8 cellular contexts compared by ENCODE assay signal in genomic region chr3:111676177-111677021, GRCh38. TPM values are rescaled to one million over a fixed set of nuclear protein-coding genes. Genes with fewer than 3 reads are reported as not detected.
DNase-seq lines count a peak whose midpoint lies in the region; FAIRE-seq and TF ChIP-seq lines count a peak whose summit lies in the region.

No MANE protein-coding gene starts in this region.

- no peaks in the 10 kb centered on the region for H3K27me3 Mint-ChIP-seq in activated naive CD4-positive, alpha-beta T cell treated with anti-CD3 and anti-CD28 coated beads for 36 hours (ENCODE audit: low read depth)
- peaks cover 16% of the 10 kb centered on the region for H3K27me3 Mint-ChIP-seq in type B pancreatic cell
- peaks cover 24 to 33% (median 31%) of the 10 kb centered on the region in 3 donors for H3K27me3 Mint-ChIP-seq in CD14-positive monocyte (ENCODE audit: low read depth in 3 of 3)

- H3K4me3 ChIP-seq in fibroblast of mammary gland (ENCODE audit: control insufficient read depth, low read depth, low read length), result no peak overlapping the region
- no peak overlapping the region for H3K4me3 ChIP-seq in BE2C (ENCODE audit: low read depth, low read length)

- peaks cover 14% of the 10 kb centered on the region for H3K36me3 Mint-ChIP-seq in activated naive CD4-positive, alpha-beta T cell treated with anti-CD3 and anti-CD28 coated beads for 36 hours (ENCODE audit: low read depth)
- H3K36me3 Mint-ChIP-seq in type B pancreatic cell (no peaks in the 10 kb centered on the region), CD14-positive monocyte (peaks cover 4 to 5% of the 10 kb centered on the region in 2 donors)

- FAIRE-seq in RCC 7860 (lab: Jason Lieb, UNC), result peak; percentile 64

- no peaks in the 10 kb centered on the region; the same call in 1 of the 2 replicates for H3K27me3 ChIP-seq in BE2C

- peak overlapping the region; percentile 92 for H3K4me3 Mint-ChIP-seq in activated naive CD4-positive, alpha-beta T cell treated with anti-CD3 and anti-CD28 coated beads for 36 hours
- peak overlapping the region; percentile 97 for H3K4me3 Mint-ChIP-seq in type B pancreatic cell
- H3K4me3 Mint-ChIP-seq in CD14-positive monocyte, result peak overlapping the region in 1 of 2 donors; percentile 98

- peaks cover 66% of the 10 kb centered on the region for H3K4me1 Mint-ChIP-seq in activated naive CD4-positive, alpha-beta T cell treated with anti-CD3 and anti-CD28 coated beads for 36 hours (ENCODE audit: low read depth)
- peaks cover 24% of the 10 kb centered on the region for H3K4me1 Mint-ChIP-seq in type B pancreatic cell (ENCODE audit: unreplicated experiment)
- H3K4me1 Mint-ChIP-seq in CD14-positive monocyte, result peaks cover 32% of the 10 kb centered on the region

- CTCF ChIA-PET in activated naive CD4-positive, alpha-beta T cell treated with anti-CD3 and anti-CD28 coated beads for 36 hours (lab: Charles Lee), result interaction anchor here (1.0 to 2.6 kb wide), 4 partner anchors 8 to 295 kb away, joined by 3 to 10 read pairs (median 6); no protein-coding TSS in a partner anchor

- no peaks in the 10 kb centered on the region for H3K36me3 ChIP-seq in BE2C

- peak overlapping the region; percentile 96 for H3K27ac Mint-ChIP-seq in activated naive CD4-positive, alpha-beta T cell treated with anti-CD3 and anti-CD28 coated beads for 36 hours
- H3K27ac Mint-ChIP-seq in type B pancreatic cell, result peak overlapping the region; percentile 86
- no peak overlapping the region for H3K27ac Mint-ChIP-seq in CD14-positive monocyte

- no peaks in the 10 kb centered on the region; the same call in 1 of the 2 replicates for H3K4me1 ChIP-seq in BE2C

- peak; percentile 63 for DNase-seq in activated naive CD4-positive, alpha-beta T cell treated with anti-CD3 and anti-CD28 coated beads for 36 hours
- DNase-seq in activated naive CD4-positive, alpha-beta T cell (lab: John Stamatoyannopoulos, UW), result no peak
- DNase-seq in RCC 7860 (ENCODE audit: low spot score), result peak; percentile 85
- DNase-seq in fibroblast of mammary gland (ENCODE audit: low read depth), result peak; percentile 12
- no peak for DNase-seq in type B pancreatic cell (ENCODE audit: extremely low spot score, unreplicated experiment)
- DNase-seq in CD14-positive monocyte (ENCODE audit: low spot score), result no peak
- DNase-seq in BE2C, result no peak
- no peak for DNase-seq in GF-D8 (lab: John Stamatoyannopoulos, UW)

- intact Hi-C loops in activated naive CD4-positive, alpha-beta T cell treated with anti-CD3 and anti-CD28 coated beads for 36 hours (cut with micrococcal nuclease), result no loop called here
- intact Hi-C loops in CD14-positive monocyte (cut with micrococcal nuclease), result no loop called here

- H3K9me3 ChIP-seq in BE2C, result no peaks in the 10 kb centered on the region

- no peaks in the 10 kb centered on the region for H3K9me3 Mint-ChIP-seq in activated naive CD4-positive, alpha-beta T cell treated with anti-CD3 and anti-CD28 coated beads for 36 hours
- no peaks in the 10 kb centered on the region for H3K9me3 Mint-ChIP-seq in type B pancreatic cell
- H3K9me3 Mint-ChIP-seq in CD14-positive monocyte, result peaks cover 0 to 2% (median 0%) of the 10 kb centered on the region in 7 donors

- TF ChIP-seq CTCF in fibroblast of mammary gland (conservative IDR thresholded peaks at IDR 0.05; ENCODE audit: control insufficient read depth, insufficient read depth, low read depth, low read length) (no peak), type B pancreatic cell (conservative IDR thresholded peaks at IDR 0.05) (no peak), CD14-positive monocyte (IDR thresholded peaks at IDR 0.05) (no peak), BE2C (IDR thresholded peaks at IDR 0.05; ENCODE audit: low read depth, low read length) (no peak)

RNA-seq across cellular contexts. Expression of gene PLCXD2, which starts 1.9 kb away (rescaled TPM):
- total RNA-seq in activated naive CD4-positive, alpha-beta T cell treated with anti-CD3 and anti-CD28 coated beads for 36 hours, result 10 to 100 TPM; 12.5 to 12.6 TPM
- 7.2 and 14.5 TPM in 2 replicates for total RNA-seq in type B pancreatic cell (ENCODE audit: low replicate concordance)
- under 1 TPM; 0.06 to 0.08 TPM for polyA plus RNA-seq in CD14-positive monocyte
- 0.29 TPM for polyA plus RNA-seq in BE2C (2012; ENCODE audit: insufficient read depth, insufficient read length, low read depth)

Comparison
In these comparisons a context has a peak if more than half of its experiments do, and no peak if none do; other contexts are left out.
1. DNase-seq: peak in activated naive CD4-positive, alpha-beta T cell treated with anti-CD3 and anti-CD28 coated beads for 36 hours (single experiment), RCC 7860 (single experiment) and fibroblast of mammary gland (single experiment); none in activated naive CD4-positive, alpha-beta T cell (0 of 4), type B pancreatic cell (single experiment), CD14-positive monocyte (single experiment), BE2C (single experiment) and GF-D8 (single experiment).
2. H3K27ac Mint-ChIP-seq: peak in activated naive CD4-positive, alpha-beta T cell treated with anti-CD3 and anti-CD28 coated beads for 36 hours (single experiment) and type B pancreatic cell (single experiment); none in CD14-positive monocyte (0 of 7).